ENCODE assay signal across 19 cellular contexts in the genomic region with DNA sequence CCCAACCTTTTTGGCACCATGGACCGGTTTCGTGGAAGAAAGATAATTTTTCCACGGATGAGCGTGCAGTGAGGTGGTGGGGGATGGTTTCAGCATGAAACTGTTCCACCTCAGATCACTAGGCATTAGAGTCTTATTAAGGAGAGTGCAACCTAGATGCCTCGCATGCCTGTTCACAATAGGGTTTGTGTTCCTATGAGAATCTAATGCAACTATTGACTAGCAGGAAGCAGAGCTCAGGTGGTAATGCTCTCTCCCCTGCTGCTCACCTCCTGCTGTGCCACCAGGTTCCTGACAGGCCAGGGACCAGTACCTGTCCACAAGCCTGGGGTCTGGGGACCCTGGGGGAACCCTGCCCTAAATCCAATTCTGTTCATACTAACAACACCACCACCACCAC.
"Had no signal": no experiment of that assay in that cellular context is flagged by ENCODE, and none has a peak within 500 bp of the region (broad histone marks: within the 10 kb centered on the region; RNA-seq: fewer than 3 reads in every experiment).

No MANE protein-coding gene starts in this region.

- H3K4me1 Mint-ChIP-seq: mesothelial cell of epicardium, naive B cell had no signal

- H3K79me2 ChIP-seq: hepatocyte had no signal

- DNase-seq: colonic mucosa; cortex of kidney; effector CD8-positive, alpha-beta T cell; effector memory CD8-positive, alpha-beta T cell; foreskin keratinocyte; heart left ventricle; hypothalamus; left cardiac atrium; left lung; left ventricle myocardium superior; lower lobe of right lung; mesenchymal stem cell; mucosa of descending colon; naive B cell had no signal

- ATAC-seq: effector memory CD8-positive, alpha-beta T cell; foreskin keratinocyte; gastroesophageal sphincter; heart left ventricle; left cardiac atrium; left lung; left ventricle myocardium superior; lower lobe of right lung; mucosa of descending colon had no signal

- H3K27me3 Mint-ChIP-seq: dendritic cell treated with granulocyte-macrophage colony-stimulating factor and Interleukin-4, amounts not matched to agents 40 ng/mL and 50 ng/mL, for 4 days had no signal

- H3K27me3 ChIP-seq: colonic mucosa, esophagus muscularis mucosa, foreskin keratinocyte, gastroesophageal sphincter, heart left ventricle, hepatocyte, left lung had no signal

- H3K4me2 ChIP-seq: hepatocyte had no signal

- H2AFZ ChIP-seq: hepatocyte had no signal

- H3K9me3 Mint-ChIP-seq: effector memory CD8-positive, alpha-beta T cell; naive B cell had no signal

- H3K9me3 ChIP-seq: colonic mucosa, gastroesophageal sphincter, left lung, lower lobe of right lung, mucosa of descending colon had no signal

- H3K4me3 ChIP-seq: colonic mucosa, esophagus muscularis mucosa, gastroesophageal sphincter, heart left ventricle, hepatocyte, left lung, lower lobe of right lung, mucosa of descending colon had no signal

- H3K36me3 Mint-ChIP-seq: mesothelial cell of epicardium, naive B cell had no signal

- H3K27ac Mint-ChIP-seq: dendritic cell treated with granulocyte-macrophage colony-stimulating factor and Interleukin-4, amounts not matched to agents 40 ng/mL and 50 ng/mL, for 4 days; effector memory CD8-positive, alpha-beta T cell; mesothelial cell of epicardium had no signal

- H3K4me3 Mint-ChIP-seq: dendritic cell treated with granulocyte-macrophage colony-stimulating factor and Interleukin-4, amounts not matched to agents 40 ng/mL and 50 ng/mL, for 4 days; effector memory CD8-positive, alpha-beta T cell; mesothelial cell of epicardium; naive B cell had no signal

- H3K36me3 ChIP-seq: colonic mucosa, esophagus muscularis mucosa, gastroesophageal sphincter, heart left ventricle, left lung, lower lobe of right lung had no signal

- H3K4me1 ChIP-seq: colonic mucosa, esophagus muscularis mucosa, foreskin keratinocyte, gastroesophageal sphincter, heart left ventricle, left lung, lower lobe of right lung had no signal

- H3K27ac ChIP-seq: colonic mucosa, esophagus muscularis mucosa, foreskin keratinocyte, gastroesophageal sphincter, heart left ventricle, hepatocyte, left lung, lower lobe of right lung had no signal
